ENCODE assay signal across 8 cellular contexts in the genomic region with DNA sequence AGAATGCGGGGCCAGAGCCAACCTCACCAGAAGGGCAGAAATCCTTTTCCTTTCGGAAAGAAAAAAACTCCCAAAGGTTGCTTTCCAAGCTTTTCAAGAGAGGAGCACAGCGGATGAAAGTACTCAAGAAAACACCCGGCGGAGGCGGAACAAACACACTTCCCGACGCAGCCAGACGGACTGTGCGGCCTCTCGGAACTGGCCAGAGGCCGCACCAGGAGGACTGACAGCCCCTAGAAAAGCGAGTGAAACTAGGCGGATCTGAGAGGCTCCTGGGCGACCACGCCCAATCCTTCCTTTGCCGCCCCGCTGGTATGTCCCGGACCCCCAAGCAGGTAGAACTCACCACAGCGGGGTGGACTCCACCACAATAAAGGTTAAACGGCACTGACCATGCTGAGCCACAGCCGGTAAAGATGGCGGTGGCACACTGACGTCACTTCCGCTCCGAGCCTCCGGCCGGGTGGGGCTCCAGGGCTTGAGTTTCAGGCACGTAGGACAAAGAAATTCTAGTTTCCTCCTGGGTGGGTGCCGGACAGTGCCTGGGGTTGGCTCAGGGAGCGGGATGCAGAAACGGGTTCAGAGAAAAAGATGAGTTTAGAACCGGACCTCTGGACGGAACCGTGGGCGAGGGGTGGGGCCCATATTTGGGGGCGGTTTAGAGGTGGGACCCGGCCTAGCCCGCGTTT. TPM values are rescaled to one million over a fixed set of nuclear protein-coding genes. Genes with fewer than 3 reads are reported as not detected.
A peak's percentile ranks its signal among the peaks of the same experiment; 100 is the strongest.
DNase-seq lines count a peak whose midpoint lies in the region; ATAC-seq and TF ChIP-seq lines count a peak whose summit lies in the region.

A gene (minus strand): TSS at position 432 of the 689 bp plus-strand sequence. CDS start 14,356 bp downstream, outside the sequence.

- DNase-seq in NCI-H524 treated with DMSO at 0.1 percent for 48 hours (lab: John Stamatoyannopoulos, UW), result peak; percentile 47
- peak; percentile 73 to 78 for DNase-seq in activated CD4-positive, alpha-beta T cell treated with anti-CD3 and anti-CD28 coated beads, Interleukin-2, amount 50 U/mL, for 4 hours
- peak; percentile 83 to 89 for DNase-seq in dermis microvascular lymphatic vessel endothelial cell (ENCODE audit: low read depth in 2 of 2)
- peak; percentile 87 to 90 (median 90) for DNase-seq in right lobe of liver
- peak; percentile 77 for DNase-seq in stimulated activated CD4-positive, alpha-beta T cell treated with anti-CD3 and anti-CD28 coated beads, Interleukin-4, amount 100 ng/mL, for 48 hours (ENCODE audit: low read depth in 2 of 2)

- peaks cover 51% of the 10 kb centered on the region for H3K79me2 ChIP-seq in ACC112 (ENCODE audit: control insufficient read depth, insufficient read depth, low read length, unreplicated experiment)

- peaks cover 33% of the 10 kb centered on the region for H3K36me3 ChIP-seq in ACC112 (ENCODE audit: insufficient read depth, low read length)
- H3K36me3 ChIP-seq in right lobe of liver, result peaks cover 0 to 8% (median 0%) of the 10 kb centered on the region in 4 donors

- H3K27ac ChIP-seq in ACC112 (ENCODE audit: low read depth, low read length) (peak within 1 kb of the TSS; percentile 97), right lobe of liver (peak within 1 kb of the TSS; percentile 86 to 93 (median 93))

- peak; percentile 53 for TF ChIP-seq POLR2A in right lobe of liver (IDR thresholded peaks at IDR 0.05)

- peaks cover 0 to 12% (median 6%) of the 10 kb centered on the region in 4 donors for H3K9me3 ChIP-seq in right lobe of liver

- WGBS in right lobe of liver (ENCODE audit: insufficient coverage, low coverage, low lambda C conversion rate, missing lambda C conversion rate), result 0% methylated on average over 25 of the region's 40 CpGs

- intact Hi-C loops in right lobe of liver (cut with DNase I), result no loop called here

- ATAC-seq in GM18867 (IDR thresholded peaks at IDR 0.05; ENCODE audit: unreplicated experiment) (peak; percentile 90), HG03342 (IDR thresholded peaks at IDR 0.05; ENCODE audit: unreplicated experiment) (peak; percentile 59), right lobe of liver (peak; percentile 97 to 98 (median 98))

- H3K27me3 ChIP-seq in ACC112 (ENCODE audit: insufficient read depth, low read length) (no peaks in the 10 kb centered on the region), right lobe of liver (no peaks in the 10 kb centered on the region)

- no peak for TF ChIP-seq CTCF in right lobe of liver (IDR thresholded peaks at IDR 0.05)

- H2AFZ ChIP-seq in ACC112 (ENCODE audit: low read length, unreplicated experiment), result peak within 1 kb of the TSS; percentile 97

- peak within 1 kb of the TSS; percentile 100 for H3K4me3 ChIP-seq in ACC112 (ENCODE audit: low read depth, low read length)
- peak within 1 kb of the TSS; percentile 68 to 92 (median 76) for H3K4me3 ChIP-seq in right lobe of liver

- H3K4me1 ChIP-seq in ACC112 (ENCODE audit: control insufficient read depth, insufficient read depth, low read length, unreplicated experiment) (no peaks in the 10 kb centered on the region), right lobe of liver (peaks cover 0 to 4% (median 0%) of the 10 kb centered on the region in 4 donors)

RNA-seq across cellular contexts. Expression of the gene that starts here (rescaled TPM):
- total RNA-seq in dermis microvascular lymphatic vessel endothelial cell, result 18.4 and 20.5 TPM in 2 replicates
- 10 to 100 TPM; 10.6 to 14.6 (median 11.3) TPM for total RNA-seq in right lobe of liver

Comparison
In these comparisons a context has a peak if more than half of its experiments do, and no peak if none do; other contexts are left out.
1. Peak in every context shown above with its lines: DNase-seq, ATAC-seq, H3K4me3 ChIP-seq and H3K27ac ChIP-seq.